8 cellular contexts compared by ENCODE assay signal in the genomic region with DNA sequence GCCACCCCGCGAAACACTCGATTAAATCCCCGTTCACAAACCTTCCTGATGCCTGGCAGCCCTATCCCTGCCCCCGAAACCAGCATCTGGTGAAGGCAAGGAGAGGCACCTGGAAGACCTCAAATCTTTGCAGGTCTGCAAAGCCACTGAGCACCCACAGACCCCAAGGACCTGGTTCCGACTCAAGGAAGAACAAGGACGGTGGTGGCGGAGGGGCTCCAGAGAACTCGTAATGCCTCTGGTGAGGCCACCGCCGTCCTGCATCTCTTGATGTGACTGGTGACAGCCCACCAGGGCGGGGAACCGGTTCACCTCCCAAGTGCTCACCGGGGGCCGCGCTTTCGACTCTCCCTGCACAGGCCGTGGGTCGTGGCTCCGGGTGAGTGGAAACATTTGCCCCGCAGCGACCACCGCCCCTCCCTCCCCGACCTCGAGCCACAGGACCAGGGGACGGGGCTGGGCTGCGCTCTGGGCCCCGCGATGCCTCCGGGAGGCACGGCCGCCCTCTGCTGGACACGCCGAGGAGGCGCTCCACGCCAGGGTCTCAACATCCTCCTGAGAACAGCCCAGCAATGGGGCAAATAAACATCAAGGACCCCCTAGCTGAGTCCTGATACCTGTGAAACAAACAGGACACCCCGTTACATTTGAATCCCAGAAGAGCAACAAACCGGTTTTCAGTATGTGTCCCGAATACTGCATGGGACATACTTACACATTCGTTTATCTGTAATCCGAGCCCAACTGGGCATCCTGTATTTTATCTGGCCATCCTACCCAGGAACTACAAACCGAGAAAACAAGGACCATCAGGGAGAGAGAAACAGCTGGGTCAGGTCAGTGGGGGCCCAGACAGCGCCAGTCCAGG. TPM values are rescaled to one million over a fixed set of nuclear protein-coding genes. Genes with fewer than 3 reads are reported as not detected.
A peak's percentile ranks its signal among the peaks of the same experiment; 100 is the strongest.
DNase-seq lines count a peak whose midpoint lies in the region; ATAC-seq and TF ChIP-seq lines count a peak whose summit lies in the region.

No MANE protein-coding gene starts in this region.

- H3K9me3 Mint-ChIP-seq in activated T-helper 1 cell treated with anti-CD3 and anti-CD28 coated beads, Interleukin-12 subunit alpha, Interleukin-12 subunit beta, Interleukin-2, Interleukin-4 antibody, amounts not matched to agents 30 ng/mL and 10 ng/mL and 1 ng/mL, durations not matched to agents 14 hours and 24 hours and 36 hours = no peaks in the 10 kb centered on the region
- H3K9me3 Mint-ChIP-seq in glutamatergic neuron (ENCODE audit: unreplicated experiment) (peaks cover 5% of the 10 kb centered on the region), progenitor cell of endocrine pancreas (ENCODE audit: low read depth) (no peaks in the 10 kb centered on the region)

- H3K36me3 Mint-ChIP-seq in activated T-helper 1 cell treated with anti-CD3 and anti-CD28 coated beads, Interleukin-12 subunit alpha, Interleukin-12 subunit beta, Interleukin-2, Interleukin-4 antibody, amounts not matched to agents 30 ng/mL and 10 ng/mL and 1 ng/mL, durations not matched to agents 14 hours and 24 hours and 36 hours (ENCODE audit: low read depth) = no peaks in the 10 kb centered on the region
- H3K36me3 Mint-ChIP-seq in glutamatergic neuron (ENCODE audit: unreplicated experiment) (no peaks in the 10 kb centered on the region), progenitor cell of endocrine pancreas (ENCODE audit: insufficient read depth) (no peaks in the 10 kb centered on the region)

- no peak for ATAC-seq in GM19351 (IDR thresholded peaks at IDR 0.05; ENCODE audit: unreplicated experiment)
- no peak for ATAC-seq in HG03354 (IDR thresholded peaks at IDR 0.05; ENCODE audit: poor library complexity, severe bottlenecking, unreplicated experiment)
- no peak for ATAC-seq in HG02678 (IDR thresholded peaks at IDR 0.05; ENCODE audit: unreplicated experiment)

- no peak overlapping the region for H3K27ac Mint-ChIP-seq in activated T-helper 1 cell treated with anti-CD3 and anti-CD28 coated beads, Interleukin-12 subunit alpha, Interleukin-12 subunit beta, Interleukin-2, Interleukin-4 antibody, amounts not matched to agents 30 ng/mL and 10 ng/mL and 1 ng/mL, durations not matched to agents 14 hours and 24 hours and 36 hours
- H3K27ac Mint-ChIP-seq in glutamatergic neuron (ENCODE audit: unreplicated experiment) (no peak overlapping the region), progenitor cell of endocrine pancreas (no peak overlapping the region)

- intact Hi-C loops in activated T-helper 1 cell treated with anti-CD3 and anti-CD28 coated beads, Interleukin-12 subunit alpha, Interleukin-12 subunit beta, Interleukin-2, Interleukin-4 antibody, amounts not matched to agents 30 ng/mL and 10 ng/mL and 1 ng/mL, durations not matched to agents 14 hours and 24 hours and 36 hours (cut with micrococcal nuclease) = loop anchor here (1.0 kb wide), 1 partner anchor 215 kb away; no protein-coding TSS in a partner anchor

- no peak overlapping the region for H3K4me3 Mint-ChIP-seq in activated T-helper 1 cell treated with anti-CD3 and anti-CD28 coated beads, Interleukin-12 subunit alpha, Interleukin-12 subunit beta, Interleukin-2, Interleukin-4 antibody, amounts not matched to agents 30 ng/mL and 10 ng/mL and 1 ng/mL, durations not matched to agents 14 hours and 24 hours and 36 hours
- H3K4me3 Mint-ChIP-seq in glutamatergic neuron (ENCODE audit: unreplicated experiment) (peak overlapping the region; percentile 40), progenitor cell of endocrine pancreas (ENCODE audit: low read depth) (no peak overlapping the region)

- peaks cover 37% of the 10 kb centered on the region for H3K27me3 Mint-ChIP-seq in activated T-helper 1 cell treated with anti-CD3 and anti-CD28 coated beads, Interleukin-12 subunit alpha, Interleukin-12 subunit beta, Interleukin-2, Interleukin-4 antibody, amounts not matched to agents 30 ng/mL and 10 ng/mL and 1 ng/mL, durations not matched to agents 14 hours and 24 hours and 36 hours (ENCODE audit: insufficient read depth)
- peaks cover 10% of the 10 kb centered on the region for H3K27me3 Mint-ChIP-seq in glutamatergic neuron (ENCODE audit: unreplicated experiment)
- peaks cover 29% of the 10 kb centered on the region for H3K27me3 Mint-ChIP-seq in progenitor cell of endocrine pancreas

- DNase-seq in NCI-H2171 (lab: John Stamatoyannopoulos, UW) = peak; percentile 29
- peak; percentile 16 for DNase-seq in activated T-helper 1 cell treated with anti-CD3 and anti-CD28 coated beads, Interleukin-12 subunit alpha, Interleukin-12 subunit beta, Interleukin-2, Interleukin-4 antibody, amounts not matched to agents 30 ng/mL and 10 ng/mL and 1 ng/mL, durations not matched to agents 14 hours and 24 hours and 36 hours (ENCODE audit: low spot score)
- DNase-seq in glutamatergic neuron = peak; percentile 83
- peak; percentile 48 for DNase-seq in progenitor cell of endocrine pancreas (ENCODE audit: low spot score, unreplicated experiment)

- peak; percentile 82 for TF ChIP-seq CTCF in GM12873 (IDR thresholded peaks at IDR 0.05; ENCODE audit: insufficient read depth, low read depth, low read length, missing control alignments)
- TF ChIP-seq CTCF in glutamatergic neuron (IDR thresholded peaks at IDR 0.05; ENCODE audit: partially characterized antibody, unreplicated experiment) = peak; percentile 85
- TF ChIP-seq CTCF in progenitor cell of endocrine pancreas (IDR thresholded peaks at IDR 0.05; ENCODE audit: unreplicated experiment) = peak; percentile 90

- no peaks in the 10 kb centered on the region for H3K4me1 Mint-ChIP-seq in activated T-helper 1 cell treated with anti-CD3 and anti-CD28 coated beads, Interleukin-12 subunit alpha, Interleukin-12 subunit beta, Interleukin-2, Interleukin-4 antibody, amounts not matched to agents 30 ng/mL and 10 ng/mL and 1 ng/mL, durations not matched to agents 14 hours and 24 hours and 36 hours (ENCODE audit: low read depth)
- H3K4me1 Mint-ChIP-seq in glutamatergic neuron (ENCODE audit: low read depth, unreplicated experiment) = no peaks in the 10 kb centered on the region
- peaks cover 2% of the 10 kb centered on the region for H3K4me1 Mint-ChIP-seq in progenitor cell of endocrine pancreas (ENCODE audit: low read depth)

RNA-seq across cellular contexts. Expression of a gene that starts 3.9 kb away (rescaled TPM):
- 0.16 and 0.34 TPM in 2 replicates for total RNA-seq in activated T-helper 1 cell treated with anti-CD3 and anti-CD28 coated beads, Interleukin-12 subunit alpha, Interleukin-12 subunit beta, Interleukin-2, Interleukin-4 antibody, amounts not matched to agents 30 ng/mL and 10 ng/mL and 1 ng/mL, durations not matched to agents 14 hours and 24 hours and 36 hours
- total RNA-seq in glutamatergic neuron (ENCODE audit: unreplicated experiment) (0.64 TPM), progenitor cell of endocrine pancreas (46.3 and 52.7 TPM in 2 replicates)

RNA-seq across cellular contexts. Expression of a gene that starts 49.5 kb away (rescaled TPM):
- 32.0 and 34.2 TPM in 2 replicates for total RNA-seq in activated T-helper 1 cell treated with anti-CD3 and anti-CD28 coated beads, Interleukin-12 subunit alpha, Interleukin-12 subunit beta, Interleukin-2, Interleukin-4 antibody, amounts not matched to agents 30 ng/mL and 10 ng/mL and 1 ng/mL, durations not matched to agents 14 hours and 24 hours and 36 hours
- total RNA-seq in glutamatergic neuron (ENCODE audit: unreplicated experiment) (47.3 TPM), progenitor cell of endocrine pancreas (42.6 and 46.7 TPM in 2 replicates)

Comparison
In these comparisons a context has a peak if more than half of its experiments do, and no peak if none do; other contexts are left out.
1. DNase-seq: peak in every context shown above with its lines; median percentile 83 in glutamatergic neuron; 48 in progenitor cell of endocrine pancreas; 29 in NCI-H2171; 16 in activated T-helper 1 cell treated with anti-CD3 and anti-CD28 coated beads, Interleukin-12 subunit alpha, Interleukin-12 subunit beta, Interleukin-2, Interleukin-4 antibody, amounts not matched to agents 30 ng/mL and 10 ng/mL and 1 ng/mL, durations not matched to agents 14 hours and 24 hours and 36 hours.
2. RNA of a gene that starts 3.9 kb away (total RNA-seq): 46.3 to 52.7 TPM in progenitor cell of endocrine pancreas; 0.64 TPM in glutamatergic neuron (single experiment) and 0.16 to 0.34 TPM in activated T-helper 1 cell treated with anti-CD3 and anti-CD28 coated beads, Interleukin-12 subunit alpha, Interleukin-12 subunit beta, Interleukin-2, Interleukin-4 antibody, amounts not matched to agents 30 ng/mL and 10 ng/mL and 1 ng/mL, durations not matched to agents 14 hours and 24 hours and 36 hours; every median in the first group is over 10 times any median in the second.
3. Peak in every context shown above with its lines, with median percentiles within 50 percentile points of each other: CTCF ChIP-seq.